25 cellular contexts compared by ENCODE assay signal in the genomic region with DNA sequence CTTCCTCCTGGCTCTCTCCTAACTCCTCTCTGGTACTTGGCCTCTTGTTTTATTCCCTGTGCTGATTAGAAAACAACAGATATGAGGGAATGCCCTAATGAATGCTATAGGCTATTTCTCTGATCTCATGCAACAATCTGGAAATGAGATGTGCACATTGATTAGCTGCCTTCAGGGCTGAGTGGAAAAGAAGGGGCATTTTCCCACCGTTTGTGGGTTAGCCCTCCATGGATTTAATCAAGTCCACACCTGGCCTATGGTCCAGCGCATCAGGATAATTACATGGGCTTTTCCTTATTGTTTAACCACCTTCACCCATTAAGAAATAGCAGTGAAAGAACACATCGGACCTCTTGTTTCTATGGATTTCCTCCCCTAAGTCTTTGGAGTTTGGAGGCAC.
"Had no signal": no experiment of that assay in that cellular context is flagged by ENCODE, and none has a peak within 500 bp of the region (broad histone marks: within the 10 kb centered on the region; RNA-seq: fewer than 3 reads in every experiment).

No MANE protein-coding gene starts in this region.

- H3K36me3 Mint-ChIP-seq: naive thymus-derived CD8-positive, alpha-beta T cell; natural killer cell treated with Interleukin-12 subunit alpha and Interleukin-12 subunit beta and Interleukin-15 and Interleukin-18, amount 100 ng/mL, for 72 hours; stimulated activated effector memory CD8-positive, alpha-beta T cell treated with anti-CD3 and anti-CD28 coated beads, Interleukin-12 subunit alpha, Interleukin-12 subunit beta, amount 100 ng/mL, for 72 hours; stimulated activated naive B cell treated with anti-CD40 and anti-IgM and Interleukin-4, amounts not matched to agents 10 μg/mL and 1 μg/mL and 100 μg/mL, for 72 hours had no signal

- ATAC-seq: naive thymus-derived CD8-positive, alpha-beta T cell; natural killer cell treated with Interleukin-12 subunit alpha and Interleukin-12 subunit beta and Interleukin-15 and Interleukin-18, amount 100 ng/mL, for 72 hours; pancreas; right cardiac atrium; right lobe of liver; stimulated activated effector memory CD8-positive, alpha-beta T cell treated with anti-CD3 and anti-CD28 coated beads, Interleukin-12 subunit alpha, Interleukin-12 subunit beta, amount 100 ng/mL, for 72 hours; stimulated activated naive B cell treated with anti-CD40 and anti-IgM and Interleukin-4, amounts not matched to agents 10 μg/mL and 1 μg/mL and 100 μg/mL, for 72 hours had no signal

- H3K27me3 ChIP-seq: neutrophil, pancreas, stomach, thyroid gland, upper lobe of left lung, vagina had no signal

- H3K9me3 Mint-ChIP-seq: naive thymus-derived CD8-positive, alpha-beta T cell; natural killer cell treated with Interleukin-12 subunit alpha and Interleukin-12 subunit beta and Interleukin-15 and Interleukin-18, amount 100 ng/mL, for 72 hours; stimulated activated effector memory CD8-positive, alpha-beta T cell treated with anti-CD3 and anti-CD28 coated beads, Interleukin-12 subunit alpha, Interleukin-12 subunit beta, amount 100 ng/mL, for 72 hours; stimulated activated naive B cell treated with anti-CD40 and anti-IgM and Interleukin-4, amounts not matched to agents 10 μg/mL and 1 μg/mL and 100 μg/mL, for 72 hours; stimulated activated naive CD8-positive, alpha-beta T cell treated with anti-CD3 and anti-CD28 coated beads, Interleukin-15, Interleukin-2, amounts not matched to agents 100 ng/mL and 50 ng/mL, for 24 hours had no signal

- H3K4me1 ChIP-seq: pancreas, prostate gland, right lobe of liver, sigmoid colon, stomach, thyroid gland, tibial nerve, upper lobe of left lung, vagina had no signal

- H3K4me3 Mint-ChIP-seq: naive thymus-derived CD8-positive, alpha-beta T cell; natural killer cell treated with Interleukin-12 subunit alpha and Interleukin-12 subunit beta and Interleukin-15 and Interleukin-18, amount 100 ng/mL, for 72 hours; stimulated activated effector memory CD8-positive, alpha-beta T cell treated with anti-CD3 and anti-CD28 coated beads, Interleukin-12 subunit alpha, Interleukin-12 subunit beta, amount 100 ng/mL, for 72 hours; stimulated activated naive B cell treated with anti-CD40 and anti-IgM and Interleukin-4, amounts not matched to agents 10 μg/mL and 1 μg/mL and 100 μg/mL, for 72 hours; stimulated activated naive CD8-positive, alpha-beta T cell treated with anti-CD3 and anti-CD28 coated beads, Interleukin-15, Interleukin-2, amounts not matched to agents 100 ng/mL and 50 ng/mL, for 24 hours had no signal

- H3K4me1 Mint-ChIP-seq: naive thymus-derived CD8-positive, alpha-beta T cell; stimulated activated effector memory CD8-positive, alpha-beta T cell treated with anti-CD3 and anti-CD28 coated beads, Interleukin-12 subunit alpha, Interleukin-12 subunit beta, amount 100 ng/mL, for 72 hours; stimulated activated naive B cell treated with anti-CD40 and anti-IgM and Interleukin-4, amounts not matched to agents 10 μg/mL and 1 μg/mL and 100 μg/mL, for 72 hours had no signal

- H3K27me3 Mint-ChIP-seq: stimulated activated naive CD8-positive, alpha-beta T cell treated with anti-CD3 and anti-CD28 coated beads, Interleukin-15, Interleukin-2, amounts not matched to agents 100 ng/mL and 50 ng/mL, for 24 hours had no signal

- H3K36me3 ChIP-seq: neutrophil, pancreas, prostate gland, right lobe of liver, sigmoid colon, stomach, thoracic aorta, thyroid gland, tibial nerve, upper lobe of left lung, vagina had no signal

- H3K27ac Mint-ChIP-seq: naive thymus-derived CD8-positive, alpha-beta T cell; natural killer cell treated with Interleukin-12 subunit alpha and Interleukin-12 subunit beta and Interleukin-15 and Interleukin-18, amount 100 ng/mL, for 72 hours; stimulated activated effector memory CD8-positive, alpha-beta T cell treated with anti-CD3 and anti-CD28 coated beads, Interleukin-12 subunit alpha, Interleukin-12 subunit beta, amount 100 ng/mL, for 72 hours; stimulated activated naive B cell treated with anti-CD40 and anti-IgM and Interleukin-4, amounts not matched to agents 10 μg/mL and 1 μg/mL and 100 μg/mL, for 72 hours; stimulated activated naive CD8-positive, alpha-beta T cell treated with anti-CD3 and anti-CD28 coated beads, Interleukin-15, Interleukin-2, amounts not matched to agents 100 ng/mL and 50 ng/mL, for 24 hours had no signal

- DNase-seq: naive thymus-derived CD8-positive, alpha-beta T cell; nucleus accumbens; pancreas; right cardiac atrium; right lobe of liver; sigmoid colon; small intestine; stimulated activated CD4-positive, alpha-beta T cell treated with anti-CD3 and anti-CD28 coated beads, Interleukin-15, amount 100 ng/mL, for 24 hours; stimulated activated CD4-positive, alpha-beta T cell treated with anti-CD3 and anti-CD28 coated beads, Interleukin-2, amount 100 ng/mL, for 24 hours; stimulated activated CD4-positive, alpha-beta T cell treated with anti-CD3 and anti-CD28 coated beads, Interleukin-2, amount 100 ng/mL, for 48 hours; stimulated activated CD4-positive, alpha-beta T cell treated with anti-CD3 and anti-CD28 coated beads, Interleukin-4, amount 100 ng/mL, for 24 hours; stimulated activated naive B cell treated with anti-CD40 and anti-IgM and Interleukin-4, amounts not matched to agents 10 μg/mL and 1 μg/mL and 100 μg/mL, for 72 hours; stimulated activated naive CD4-positive, alpha-beta T cell treated with Interleukin-2 at 50 U/mL for 16 hours; stomach; thyroid gland; trophoblast cell; upper lobe of left lung had no signal

- H3K4me3 ChIP-seq: pancreas, prostate gland, right lobe of liver, sigmoid colon, stomach, thyroid gland, tibial nerve, upper lobe of left lung, vagina had no signal

- H3K27ac ChIP-seq: neutrophil, pancreas, prostate gland, right lobe of liver, sigmoid colon, stomach, thyroid gland, tibial nerve, upper lobe of left lung, vagina had no signal

- H3K9me3 ChIP-seq: neutrophil, pancreas, prostate gland, right lobe of liver, sigmoid colon, thoracic aorta, thyroid gland, tibial nerve, upper lobe of left lung, vagina had no signal
